In genomic region chr7:138460176-138460648, GRCh38 we compare ENCODE assay signal across 1 cellular context.
TF ChIP-seq lines count a peak whose summit lies in the region.

TRIM24 (plus strand) TSS chr7:138460259; CDS start chr7:138460549, 290 bp downstream.

TF ChIP-seq in HepG2, 621 proteins besides CTCF, POLR2A, EP300 and RAD21 (continued from another document and continues in another):
- no peak for TF ChIP-seq PRDM10 (CRISPR knock-in tag; IDR thresholded peaks at IDR 0.05; ENCODE audit: low read depth)
- TF ChIP-seq PAWR (CRISPR knock-in tag; IDR thresholded peaks at IDR 0.05; ENCODE audit: borderline replicate concordance) = no peak
- peak; percentile 64 for TF ChIP-seq HOXA3 (CRISPR knock-in tag; IDR thresholded peaks at IDR 0.05)
- TF ChIP-seq ZNF800 (CRISPR knock-in tag; IDR thresholded peaks at IDR 0.05) = no peak
- TF ChIP-seq NCOA2 (CRISPR knock-in tag; IDR thresholded peaks at IDR 0.05) = 0 out of 2 replicates have a peak, but pooled peaks have one; percentile 44
- TF ChIP-seq MEF2D (CRISPR knock-in tag; IDR thresholded peaks at IDR 0.05) = peak; percentile 57; the same call in 1 of the 2 replicates
- TF ChIP-seq ZNF687 (CRISPR knock-in tag; IDR thresholded peaks at IDR 0.05) = peak; percentile 79
- no peak; the same call in 1 of the 2 replicates for TF ChIP-seq FOXA3 (CRISPR knock-in tag; IDR thresholded peaks at IDR 0.05)
- no peak for TF ChIP-seq PRPF4 (IDR thresholded peaks at IDR 0.05; ENCODE audit: low read depth, low read length, poor library complexity, severe bottlenecking)
- TF ChIP-seq MAFK (conservative IDR thresholded peaks at IDR 0.05 in 1 of 2, IDR thresholded peaks at IDR 0.05 in 1 of 2; ENCODE audit: low read length in 2 of 2) = no peak
- no peak for TF ChIP-seq ZBTB43 (CRISPR knock-in tag; conservative IDR thresholded peaks at IDR 0.05)
- 0 out of 2 replicates have a peak, but pooled peaks have one; percentile 34 for TF ChIP-seq MEIS1 (CRISPR knock-in tag; IDR thresholded peaks at IDR 0.05; ENCODE audit: borderline replicate concordance)
- no peak for TF ChIP-seq ELK4 (CRISPR knock-in tag; IDR thresholded peaks at IDR 0.05; ENCODE audit: borderline replicate concordance)
- peak; percentile 70; the same call in 1 of the 2 replicates for TF ChIP-seq ZNF768 (CRISPR knock-in tag; IDR thresholded peaks at IDR 0.05)
- TF ChIP-seq TOE1 (CRISPR knock-in tag; IDR thresholded peaks at IDR 0.05) = no peak
- peak; percentile 53 for TF ChIP-seq ARNTL (CRISPR knock-in tag; IDR thresholded peaks at IDR 0.05)
- 0 out of 2 replicates have a peak, but pooled peaks have one; percentile 39 for TF ChIP-seq ZNF616 (CRISPR knock-in tag; IDR thresholded peaks at IDR 0.05; ENCODE audit: low read depth)
- peak; percentile 40 for TF ChIP-seq STAG1 (CRISPR knock-in tag; IDR thresholded peaks at IDR 0.05)
- no peak for TF ChIP-seq ZBTB42 (CRISPR knock-in tag; IDR thresholded peaks at IDR 0.05)
- TF ChIP-seq NFAT5 (CRISPR knock-in tag; IDR thresholded peaks at IDR 0.05) = no peak
- peak; percentile 27; the same call in 1 of the 2 replicates for TF ChIP-seq ETV6 (CRISPR knock-in tag; conservative IDR thresholded peaks at IDR 0.05)
- no peak for TF ChIP-seq NFE2 (CRISPR knock-in tag; IDR thresholded peaks at IDR 0.05)
- peak; percentile 8; the same call in 1 of the 2 replicates for TF ChIP-seq ZSCAN21 (CRISPR knock-in tag; IDR thresholded peaks at IDR 0.05; ENCODE audit: borderline replicate concordance)
- no peak for TF ChIP-seq PCBP2 (optimal IDR thresholded peaks at IDR 0.05; ENCODE audit: low read depth, low read length, poor library complexity, severe bottlenecking)
- TF ChIP-seq ZNF484 (CRISPR knock-in tag; IDR thresholded peaks at IDR 0.05; ENCODE audit: borderline replicate concordance, low read depth) = no peak
- no peak for TF ChIP-seq ZNF646 (CRISPR knock-in tag; IDR thresholded peaks at IDR 0.05)
- no peak; the same call in 1 of the 2 replicates for TF ChIP-seq YEATS2 (CRISPR knock-in tag; IDR thresholded peaks at IDR 0.05; ENCODE audit: borderline replicate concordance)
